Comparison of ENCODE assay signal across 10 cellular contexts in genomic region chr4:168408620-168409019, GRCh38.
DNase-seq lines count a peak whose midpoint lies in the region; ATAC-seq and TF ChIP-seq lines count a peak whose summit lies in the region.
"Had no signal": no experiment of that assay in that cellular context is flagged by ENCODE, and none has a peak within 500 bp of the region (broad histone marks: within the 10 kb centered on the region; RNA-seq: fewer than 3 reads in every experiment).

No MANE protein-coding gene starts in this region.

- in situ Hi-C loops in SK-MEL-5 (cut with HindIII; ENCODE audit: low pct_unique_long_range_greater_than_20kb, low sequenced_read_pairs) = no loop called here

- intact Hi-C loops in left ventricle myocardium inferior (cut with micrococcal nuclease) = no loop called here
- intact Hi-C loops in posterior cingulate gyrus (cut with DNase I) = no loop called here

- WGBS in suprapubic skin = 16% methylated on average over 3 of the region's 3 CpGs

- peaks cover 5% of the 10 kb centered on the region for H3K4me1 Mint-ChIP-seq in T-helper 17 cell
- H3K4me1 Mint-ChIP-seq: activated B cell treated with CpG ODN at 0.5 μM for 24 hours had no signal

- H3K4me3 Mint-ChIP-seq in T-helper 17 cell = no peak overlapping the region
- H3K4me3 Mint-ChIP-seq: activated B cell treated with CpG ODN at 0.5 μM for 24 hours had no signal

- TF ChIP-seq EP300 in suprapubic skin (IDR thresholded peaks at IDR 0.05) = no peak

- H3K27me3 ChIP-seq in left ventricle myocardium inferior (ENCODE audit: low read depth) (no peaks in the 10 kb centered on the region), suprapubic skin (no peaks in the 10 kb centered on the region)
- H3K27me3 ChIP-seq: tibial artery had no signal

- H3K27ac Mint-ChIP-seq in T-helper 17 cell = no peak overlapping the region
- H3K27ac Mint-ChIP-seq: activated B cell treated with CpG ODN at 0.5 μM for 24 hours had no signal

- DNase-seq in HS-27A (ENCODE audit: low read depth) (peak; percentile 66), SK-MEL-5 (ENCODE audit: low read depth, low spot score) (peak; percentile 75), left ventricle myocardium inferior (peak; percentile 48), suprapubic skin (ENCODE audit: low spot score in 2 of 2) (peak in 1 of 2 donors; percentile 75), posterior cingulate gyrus (no peak), T-helper 17 cell (no peak), NCI-H2196 (lab: John Stamatoyannopoulos, UW; ENCODE audit: unreplicated experiment) (no peak)
- DNase-seq in effector CD8-positive, alpha-beta T cell (lab: John Stamatoyannopoulos, UW) = no peak
- DNase-seq: activated B cell treated with CpG ODN at 0.5 μM for 24 hours had no signal

- TF ChIP-seq CTCF in left ventricle myocardium inferior (IDR thresholded peaks at IDR 0.05; ENCODE audit: borderline replicate concordance) (no peak), suprapubic skin (IDR thresholded peaks at IDR 0.05) (no peak)

- peaks cover 10% of the 10 kb centered on the region for H3K36me3 Mint-ChIP-seq in T-helper 17 cell (ENCODE audit: low read depth)

- H3K36me3 ChIP-seq in left ventricle myocardium inferior (peaks cover 17% of the 10 kb centered on the region), suprapubic skin (peaks cover 11% of the 10 kb centered on the region)

- H3K27ac ChIP-seq in left ventricle myocardium inferior (replicated peaks) = peak overlapping the region; percentile 92
- H3K27ac ChIP-seq in suprapubic skin = peak overlapping the region; percentile 32

- H3K9me3 ChIP-seq in left ventricle myocardium inferior (replicated peaks) = no peaks in the 10 kb centered on the region
- no peaks in the 10 kb centered on the region for H3K9me3 ChIP-seq in suprapubic skin
- H3K9me3 ChIP-seq in T-helper 17 cell (ENCODE audit: control insufficient read depth, low read length, poor library complexity, severe bottlenecking) = no peaks in the 10 kb centered on the region
- H3K9me3 ChIP-seq: tibial artery had no signal

- no peak for ATAC-seq in T-helper 17 cell

- TF ChIP-seq POLR2A in suprapubic skin (IDR thresholded peaks at IDR 0.05) = no peak

- H3K4me3 ChIP-seq in left ventricle myocardium inferior (peak overlapping the region; percentile 29), suprapubic skin (no peak overlapping the region)
- H3K4me3 ChIP-seq: tibial artery had no signal

- no peaks in the 10 kb centered on the region for H3K27me3 Mint-ChIP-seq in T-helper 17 cell
- H3K27me3 Mint-ChIP-seq: activated B cell treated with CpG ODN at 0.5 μM for 24 hours had no signal

- H3K4me1 ChIP-seq in left ventricle myocardium inferior (peaks cover 51% of the 10 kb centered on the region), suprapubic skin (peaks cover 14% of the 10 kb centered on the region)

Comparison
In these comparisons a context has a peak if more than half of its experiments do, and no peak if none do; other contexts are left out.
1. DNase-seq: peak in HS-27A (single experiment), SK-MEL-5 (single experiment) and left ventricle myocardium inferior (single experiment); none in posterior cingulate gyrus (0 of 10), T-helper 17 cell (0 of 3), NCI-H2196 (single experiment) and effector CD8-positive, alpha-beta T cell (single experiment).